Comparison of ENCODE assay signal across 8 cellular contexts in genomic region chr7:148701414-148701813, GRCh38. TPM values are rescaled to one million over a fixed set of nuclear protein-coding genes. Genes with fewer than 3 reads are reported as not detected.
DNase-seq lines count a peak whose midpoint lies in the region; ATAC-seq and TF ChIP-seq lines count a peak whose summit lies in the region.

No MANE protein-coding gene starts in this region.

- CTCF ChIA-PET in Caco-2 (lab: Charles Lee) = no interaction called here
- CTCF ChIA-PET in naive thymus-derived CD4-positive, alpha-beta T cell (lab: Charles Lee) = interaction anchor here (1.3 kb wide), 1 partner anchor 72 kb away, joined by 3 read pairs; no protein-coding TSS in a partner anchor

- H3K27me3 ChIP-seq in Caco-2 (replicated peaks; ENCODE audit: control insufficient read depth, insufficient read depth, low read length) = no peaks in the 10 kb centered on the region
- no peaks in the 10 kb centered on the region for H3K27me3 ChIP-seq in naive thymus-derived CD4-positive, alpha-beta T cell (ENCODE audit: control insufficient read depth in 2 of 2, insufficient read depth in 2 of 2, low read length in 2 of 2)

- H3K4me3 ChIP-seq in Caco-2 (ENCODE audit: low read depth, low read length) (no peak overlapping the region), cardiac fibroblast (replicated peaks in 1 of 2; ENCODE audit: low read depth in 2 of 2, low read length in 2 of 2) (no peak overlapping the region)
- H3K4me3 ChIP-seq in naive thymus-derived CD4-positive, alpha-beta T cell (ENCODE audit: low read length) = peak overlapping the region; percentile 12

- intact Hi-C loops in Caco-2 (cut with micrococcal nuclease; ENCODE audit: unreplicated experiment) (no loop called here), Right ventricle myocardium superior (cut with DNase I) (no loop called here)
- intact Hi-C loops in naive thymus-derived CD4-positive, alpha-beta T cell (cut with micrococcal nuclease) = loop anchor here (2.0 to 5.0 kb wide), 2 partner anchors 71 to 127 kb away; no protein-coding TSS in a partner anchor

- H3K4me1 ChIP-seq in Caco-2 = peaks cover 39% of the 10 kb centered on the region
- H3K4me1 ChIP-seq in naive thymus-derived CD4-positive, alpha-beta T cell (ENCODE audit: control insufficient read depth in 2 of 2, insufficient read depth in 2 of 2, low read length in 2 of 2) = peaks cover 29 to 43% of the 10 kb centered on the region in 2 donors

- H3K36me3 ChIP-seq in Caco-2 (ENCODE audit: control insufficient read depth, insufficient read depth, low read length) = no peaks in the 10 kb centered on the region
- no peaks in the 10 kb centered on the region for H3K36me3 ChIP-seq in naive thymus-derived CD4-positive, alpha-beta T cell (ENCODE audit: control insufficient read depth in 2 of 3, insufficient read depth in 3 of 3, low read length in 3 of 3)

- peak overlapping the region; percentile 81 for H3K4me3 Mint-ChIP-seq in Caco-2 (ENCODE audit: unreplicated experiment)
- peak overlapping the region; percentile 81 to 99 (median 92) for H3K4me3 Mint-ChIP-seq in naive thymus-derived CD4-positive, alpha-beta T cell

- no peaks in the 10 kb centered on the region for H3K9me3 ChIP-seq in Caco-2
- no peaks in the 10 kb centered on the region for H3K9me3 ChIP-seq in naive thymus-derived CD4-positive, alpha-beta T cell (ENCODE audit: control insufficient read depth in 2 of 3, low read length in 3 of 3)

- TF ChIP-seq CTCF in Caco-2 (IDR thresholded peaks at IDR 0.05; ENCODE audit: insufficient read depth in 1 of 2, low read depth in 1 of 2, low read length in 1 of 2, severe bottlenecking in 1 of 2, unreplicated experiment in 1 of 2) (no peak), cardiac fibroblast (IDR thresholded peaks at IDR 0.05; ENCODE audit: low read depth, low read length) (no peak)

- peak overlapping the region; percentile 60 for H3K27ac Mint-ChIP-seq in Caco-2 (ENCODE audit: unreplicated experiment)
- peak overlapping the region in 4 of 9 donors; percentile 6 to 97 (median 32) for H3K27ac Mint-ChIP-seq in naive thymus-derived CD4-positive, alpha-beta T cell

- BruUV-seq in Caco-2 (replicated peaks; lab: Mats Ljungman, UMichigan) = no TSS peak

- no peaks in the 10 kb centered on the region for H3K9me3 Mint-ChIP-seq in Caco-2 (ENCODE audit: unreplicated experiment)
- no peaks in the 10 kb centered on the region for H3K9me3 Mint-ChIP-seq in naive thymus-derived CD4-positive, alpha-beta T cell

- ATAC-seq in naive thymus-derived CD4-positive, alpha-beta T cell = no peak
- ATAC-seq in HG03097 (IDR thresholded peaks at IDR 0.05; ENCODE audit: low FRiP score, unreplicated experiment) (no peak), Right ventricle myocardium superior (ENCODE audit: poor library complexity) (no peak)

- POLR2A ChIA-PET in Caco-2 (lab: Charles Lee) = no interaction called here
- POLR2A ChIA-PET in naive thymus-derived CD4-positive, alpha-beta T cell (lab: Charles Lee) = interaction anchor here (1.6 to 3.3 kb wide), 2 partner anchors 11 to 46 kb away, joined by 4 to 17 read pairs; no protein-coding TSS in a partner anchor

- no peaks in the 10 kb centered on the region for H3K27me3 Mint-ChIP-seq in Caco-2 (ENCODE audit: insufficient read depth, unreplicated experiment)
- H3K27me3 Mint-ChIP-seq in naive thymus-derived CD4-positive, alpha-beta T cell = no peaks in the 10 kb centered on the region

- H3K27ac ChIP-seq in naive thymus-derived CD4-positive, alpha-beta T cell (ENCODE audit: low read depth, low read length) = no peak overlapping the region

- H3K4me1 Mint-ChIP-seq in Caco-2 (ENCODE audit: low read depth, unreplicated experiment) = peaks cover 48% of the 10 kb centered on the region
- peaks cover 56 to 81% (median 77%) of the 10 kb centered on the region in 7 donors for H3K4me1 Mint-ChIP-seq in naive thymus-derived CD4-positive, alpha-beta T cell

- DNase-seq in Caco-2 (no peak), LHCN-M2 (ENCODE audit: low read depth) (peak; percentile 31), cardiac fibroblast (ENCODE audit: low read depth in 2 of 2) (peak; percentile 37 to 47), NCI-H526 treated with DMSO at 0.1 percent for 48 hours (lab: John Stamatoyannopoulos, UW) (no peak), Right ventricle myocardium superior (no peak)
- DNase-seq in naive thymus-derived CD4-positive, alpha-beta T cell = no peak
- DNase-seq in effector CD4-positive, alpha-beta T cell = no peak

- peaks cover 18% of the 10 kb centered on the region for H3K36me3 Mint-ChIP-seq in Caco-2 (ENCODE audit: insufficient read depth, unreplicated experiment)
- peaks cover 0 to 8% (median 0%) of the 10 kb centered on the region in 5 donors for H3K36me3 Mint-ChIP-seq in naive thymus-derived CD4-positive, alpha-beta T cell

RNA-seq across cellular contexts. Expression of gene CUL1, which starts 2.7 kb away (rescaled TPM):
- 66.6 and 71.9 TPM in 2 replicates for total RNA-seq in Caco-2 (2022)
- total RNA-seq in LHCN-M2 (2014; rRNA removed) = 81.9 and 88.2 TPM in 2 replicates
- polyA plus RNA-seq in LHCN-M2 (2012) = 32.4 TPM
- total RNA-seq in naive thymus-derived CD4-positive, alpha-beta T cell = 10 to 100 TPM; 39.0 to 68.7 (median 53.6) TPM
- polyA plus RNA-seq in naive thymus-derived CD4-positive, alpha-beta T cell = 10 to 100 TPM; 41.7 to 74.0 TPM
- total RNA-seq in Right ventricle myocardium superior = 46.6 TPM

Comparison
In these comparisons a context has a peak if more than half of its experiments do, and no peak if none do; other contexts are left out.
1. DNase-seq: peak in LHCN-M2 (single experiment) and cardiac fibroblast (2 of 2); none in Caco-2 (0 of 2), naive thymus-derived CD4-positive, alpha-beta T cell (0 of 9), effector CD4-positive, alpha-beta T cell (single experiment), NCI-H526 treated with DMSO at 0.1 percent for 48 hours (single experiment) and Right ventricle myocardium superior (single experiment).
2. intact Hi-C loops: an anchor here in naive thymus-derived CD4-positive, alpha-beta T cell (2.0 to 5.0 kb wide); none called in Caco-2 and Right ventricle myocardium superior.